In the genomic region with DNA sequence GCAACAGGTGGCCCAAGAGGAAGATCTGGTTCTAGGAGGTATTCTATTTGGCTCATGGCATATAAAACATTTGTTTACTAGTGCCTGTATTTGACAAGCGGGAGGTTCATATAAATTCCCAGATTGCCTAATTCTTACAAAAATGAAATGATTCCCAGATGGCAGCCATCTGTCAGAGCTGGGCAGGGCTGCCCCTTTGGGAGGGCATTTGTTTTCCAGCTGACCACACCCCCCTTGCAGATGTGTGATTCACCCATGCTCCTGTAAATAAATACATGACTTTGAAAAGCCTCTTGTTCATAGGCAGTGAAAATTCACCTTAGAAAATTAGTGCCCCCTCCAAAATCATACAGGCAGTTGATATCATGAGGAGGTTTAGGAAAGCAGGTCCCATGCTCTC, we compare ENCODE assay signal across 24 cellular contexts. TPM values are rescaled to one million over a fixed set of nuclear protein-coding genes. Genes with fewer than 3 reads are reported as not detected.
"Had no signal": no experiment of that assay in that cellular context is flagged by ENCODE, and none has a peak within 500 bp of the region (broad histone marks: within the 10 kb centered on the region; RNA-seq: fewer than 3 reads in every experiment).

No MANE protein-coding gene starts in this region.

- H3K27ac Mint-ChIP-seq: natural killer cell; stimulated activated effector memory CD8-positive, alpha-beta T cell treated with anti-CD3 and anti-CD28 coated beads, Interleukin-12 subunit alpha, Interleukin-12 subunit beta, amount 100 ng/mL, for 72 hours had no signal

- H3K36me3 Mint-ChIP-seq: natural killer cell; stimulated activated effector memory CD8-positive, alpha-beta T cell treated with anti-CD3 and anti-CD28 coated beads, Interleukin-12 subunit alpha, Interleukin-12 subunit beta, amount 100 ng/mL, for 72 hours had no signal

- H3K9me3 Mint-ChIP-seq: stimulated activated effector memory CD8-positive, alpha-beta T cell treated with anti-CD3 and anti-CD28 coated beads, Interleukin-12 subunit alpha, Interleukin-12 subunit beta, amount 100 ng/mL, for 72 hours had no signal

- H3K4me3 ChIP-seq: dorsolateral prefrontal cortex, gastroesophageal sphincter, heart left ventricle, hepatocyte, lower lobe of right lung, ovary, sigmoid colon, stomach, thyroid gland, vagina had no signal

- DNase-seq: dorsolateral prefrontal cortex; effector CD4-positive, alpha-beta T cell; foreskin keratinocyte; heart left ventricle; left colon; left ventricle myocardium superior; lower lobe of right lung; natural killer cell; occipital lobe; ovary; sigmoid colon; stimulated activated CD4-positive, alpha-beta T cell treated with anti-CD3 and anti-CD28 coated beads, Interleukin-2, amount 100 ng/mL, for 24 hours; stimulated activated CD4-positive, alpha-beta T cell treated with anti-CD3 and anti-CD28 coated beads, Interleukin-4, amount 100 ng/mL, for 24 hours; stimulated activated naive CD4-positive, alpha-beta T cell treated with Interleukin-2 at 50 U/mL for 16 hours; stomach; thyroid gland; trophoblast cell had no signal

- H3K4me1 Mint-ChIP-seq: natural killer cell; stimulated activated effector memory CD8-positive, alpha-beta T cell treated with anti-CD3 and anti-CD28 coated beads, Interleukin-12 subunit alpha, Interleukin-12 subunit beta, amount 100 ng/mL, for 72 hours had no signal

- H3K4me3 Mint-ChIP-seq: natural killer cell; stimulated activated effector memory CD8-positive, alpha-beta T cell treated with anti-CD3 and anti-CD28 coated beads, Interleukin-12 subunit alpha, Interleukin-12 subunit beta, amount 100 ng/mL, for 72 hours had no signal

RNA-seq across cellular contexts. Expression of a gene that starts 8.6 kb away (rescaled TPM):
- total RNA-seq: fibroblast of lung, foreskin keratinocyte, hepatocyte, mesenteric fat pad, natural killer cell, pulmonary artery endothelial cell had no signal
- polyA plus RNA-seq: fibroblast of lung, foreskin keratinocyte, hepatocyte had no signal
